ENCODE assay signal across 8 cellular contexts in genomic region chr1:10867138-10867721, GRCh38.
DNase-seq lines count a peak whose midpoint lies in the region; ATAC-seq and TF ChIP-seq lines count a peak whose summit lies in the region.

No MANE protein-coding gene starts in this region.

- TF ChIP-seq CTCF in Calu3 (IDR thresholded peaks at IDR 0.05; ENCODE audit: unreplicated experiment) (peak; percentile 55), HL-60 (IDR thresholded peaks at IDR 0.05; ENCODE audit: insufficient read depth, low read length) (peak; percentile 24), sigmoid colon (IDR thresholded peaks at IDR 0.05) (peak in 2 of 4 experiments; percentile 27 to 85)

- peak; percentile 66 for DNase-seq in Calu3
- peak; percentile 10 to 23 for DNase-seq in HL-60 (ENCODE audit: low read depth in 1 of 2, low spot score in 1 of 2)
- peak; percentile 56 for DNase-seq in SK-N-DZ (ENCODE audit: low spot score)
- DNase-seq in activated naive CD4-positive, alpha-beta T cell treated with anti-CD3 and anti-CD28 coated beads, Interleukin-2, amount 50 U/mL, for 72 hours (ENCODE audit: low spot score in 2 of 2): peak; percentile 61 to 74
- DNase-seq in left ventricle myocardium superior: peak; percentile 85
- peak; percentile 67 for DNase-seq in sigmoid colon
- DNase-seq in occipital lobe (lab: John Stamatoyannopoulos, UW): no peak

- WGBS in sigmoid colon, 2 donors: 2% methylated on average over 54 of the region's 54 CpGs

- no peak overlapping the region for H3K27ac Mint-ChIP-seq in Calu3 (ENCODE audit: unreplicated experiment)
- H3K27ac Mint-ChIP-seq in activated naive CD4-positive, alpha-beta T cell treated with anti-CD3 and anti-CD28 coated beads, Interleukin-2, amount 50 U/mL, for 72 hours: no peak overlapping the region

- peak overlapping the region; percentile 34 for H3K4me3 Mint-ChIP-seq in Calu3 (ENCODE audit: low read depth, unreplicated experiment)

- H3K27me3 ChIP-seq in HL-60 (ENCODE audit: insufficient read depth, poor library complexity, severe bottlenecking) (peaks cover 36% of the 10 kb centered on the region), sigmoid colon (peaks cover 0 to 10% (median 5%) of the 10 kb centered on the region in 3 donors)

- CTCF ChIA-PET in Calu3 (lab: Charles Lee): interaction anchor here (0.7 to 1.5 kb wide), 2 partner anchors 360 to 363 kb away, joined by 3 to 4 read pairs; no protein-coding TSS in a partner anchor

- no peak overlapping the region for H3K27ac ChIP-seq in HL-60 (replicated peaks)
- H3K27ac ChIP-seq in sigmoid colon: peak overlapping the region in 3 of 4 donors; percentile 6 to 60 (median 13)

- H3K36me3 Mint-ChIP-seq in Calu3 (ENCODE audit: insufficient read depth, unreplicated experiment): peaks cover 8% of the 10 kb centered on the region
- no peaks in the 10 kb centered on the region for H3K36me3 Mint-ChIP-seq in activated naive CD4-positive, alpha-beta T cell treated with anti-CD3 and anti-CD28 coated beads, Interleukin-2, amount 50 U/mL, for 72 hours

- peak overlapping the region; percentile 10; the same call in 1 of the 2 replicates for H3K4me3 ChIP-seq in HL-60 (replicated peaks; ENCODE audit: insufficient read depth, low read length)
- peak overlapping the region; percentile 26 to 64 (median 54) for H3K4me3 ChIP-seq in sigmoid colon

- H3K4me1 ChIP-seq in sigmoid colon: peaks cover 0 to 17% (median 13%) of the 10 kb centered on the region in 4 donors

- H3K9me3 Mint-ChIP-seq in Calu3 (ENCODE audit: low read depth, unreplicated experiment): no peaks in the 10 kb centered on the region
- no peaks in the 10 kb centered on the region for H3K9me3 Mint-ChIP-seq in activated naive CD4-positive, alpha-beta T cell treated with anti-CD3 and anti-CD28 coated beads, Interleukin-2, amount 50 U/mL, for 72 hours

- peaks cover 10% of the 10 kb centered on the region for H3K4me1 Mint-ChIP-seq in Calu3 (ENCODE audit: low read depth, unreplicated experiment)

- TF ChIP-seq POLR2A in sigmoid colon (IDR thresholded peaks at IDR 0.05): no peak

- ATAC-seq in activated naive CD4-positive, alpha-beta T cell treated with anti-CD3 and anti-CD28 coated beads, Interleukin-2, amount 50 U/mL, for 72 hours: peak; percentile 86 to 88
- peak; percentile 80 for ATAC-seq in left ventricle myocardium superior
- no peak for ATAC-seq in HG03280 (IDR thresholded peaks at IDR 0.05; ENCODE audit: unreplicated experiment)

- intact Hi-C loops in Calu3 (cut with micrococcal nuclease; ENCODE audit: unreplicated experiment): loop anchor here (5.0 kb wide), 1 partner anchor 175 kb away; no protein-coding TSS in a partner anchor
- intact Hi-C loops in left ventricle myocardium superior (cut with micrococcal nuclease): loop anchor here (10.0 kb wide), 1 partner anchor 352 kb away; no protein-coding TSS in a partner anchor
- intact Hi-C loops in sigmoid colon (cut with DNase I): loop anchor here (1.0 to 10.0 kb wide), 4 partner anchors 70 to 360 kb away; partner anchors contain the start of gene CASZ1

- H3K27me3 Mint-ChIP-seq in Calu3 (ENCODE audit: unreplicated experiment): peaks cover 58% of the 10 kb centered on the region

- H3K36me3 ChIP-seq in sigmoid colon: no peaks in the 10 kb centered on the region

- no peaks in the 10 kb centered on the region for H3K9me3 ChIP-seq in sigmoid colon

- BruUV-seq in Calu3 (replicated peaks; lab: Mats Ljungman, UMichigan): no TSS peak

- TF ChIP-seq EP300 in sigmoid colon (IDR thresholded peaks at IDR 0.05): no peak
